24 cellular contexts compared by ENCODE assay signal in genomic region chrY:19356735-19357134, GRCh38.
A peak's percentile ranks its signal among the peaks of the same experiment; 100 is the strongest.
DNase-seq lines count a peak whose midpoint lies in the region; ATAC-seq and TF ChIP-seq lines count a peak whose summit lies in the region.
"Had no signal": no experiment of that assay in that cellular context is flagged by ENCODE, and none has a peak within 500 bp of the region (broad histone marks: within the 10 kb centered on the region; RNA-seq: fewer than 3 reads in every experiment).

No MANE protein-coding gene starts in this region.

- peak; percentile 83 for ATAC-seq in GM21381 (IDR thresholded peaks at IDR 0.05; ENCODE audit: unreplicated experiment)
- ATAC-seq in HG02973 (IDR thresholded peaks at IDR 0.05; ENCODE audit: unreplicated experiment), result peak; percentile 83
- peak; percentile 64 for ATAC-seq in HG03571 (IDR thresholded peaks at IDR 0.05; ENCODE audit: unreplicated experiment)
- ATAC-seq in HG03378 (IDR thresholded peaks at IDR 0.05; ENCODE audit: unreplicated experiment), result no peak
- ATAC-seq: activated T-helper 17 cell treated with anti-CD3 and anti-CD28 coated beads, Interleukin-2, amount 50 U/mL, for 72 hours; GM12878 had no signal

- H4K12ac ChIP-seq in trophoblast cell (ENCODE audit: low read depth, low read length), result no peak overlapping the region

- no peak overlapping the region for H3K27ac Mint-ChIP-seq in CD4-positive, alpha-beta memory T cell
- H3K27ac Mint-ChIP-seq: activated naive CD8-positive, alpha-beta T cell treated with anti-CD3 and anti-CD28 coated beads, Interleukin-2, amount 10 ng/mL, durations not matched to agents 7 days and 5 days; activated T-helper 17 cell treated with anti-CD3 and anti-CD28 coated beads, Interleukin-2, amount 50 U/mL, for 72 hours; endodermal cell; nephron had no signal

- H3K18ac ChIP-seq in trophoblast cell (ENCODE audit: low read length), result no peak overlapping the region

- no peak overlapping the region for H3K4me2 ChIP-seq in trophoblast cell (ENCODE audit: low read length)

- no peaks in the 10 kb centered on the region for H3K9me3 ChIP-seq in trophoblast cell (ENCODE audit: insufficient read depth, low read depth, low read length)
- H3K9me3 ChIP-seq in CD4-positive, alpha-beta memory T cell (ENCODE audit: control insufficient read depth in 1 of 2, low read length in 2 of 2), result no peaks in the 10 kb centered on the region
- H3K9me3 ChIP-seq: left ventricle myocardium inferior, vagina had no signal

- H3K4ac ChIP-seq in trophoblast cell (ENCODE audit: low read depth, low read length), result no peak overlapping the region

- no peaks in the 10 kb centered on the region for H3K4me1 ChIP-seq in trophoblast cell (ENCODE audit: control insufficient read depth in 1 of 2, insufficient read depth in 2 of 2, low read length in 2 of 2)
- no peaks in the 10 kb centered on the region for H3K4me1 ChIP-seq in CD4-positive, alpha-beta memory T cell (ENCODE audit: insufficient read depth, low read length)
- H3K4me1 ChIP-seq: left ventricle myocardium inferior, vagina had no signal

- H3K14ac ChIP-seq in trophoblast cell (ENCODE audit: low read length), result no peak overlapping the region

- no peak overlapping the region for H3K4me3 Mint-ChIP-seq in CD4-positive, alpha-beta memory T cell
- H3K4me3 Mint-ChIP-seq: activated naive CD8-positive, alpha-beta T cell treated with anti-CD3 and anti-CD28 coated beads, Interleukin-2, amount 10 ng/mL, durations not matched to agents 7 days and 5 days; activated T-helper 17 cell treated with anti-CD3 and anti-CD28 coated beads, Interleukin-2, amount 50 U/mL, for 72 hours; endodermal cell; nephron had no signal

- H4K8ac ChIP-seq in trophoblast cell (ENCODE audit: low read depth, low read length), result no peak overlapping the region

- intact Hi-C loops in CD4-positive, alpha-beta memory T cell (cut with micrococcal nuclease), result no loop called here

- H2AK5ac ChIP-seq in trophoblast cell (ENCODE audit: low read length), result no peak overlapping the region

- no peak overlapping the region for H2BK120ac ChIP-seq in trophoblast cell (ENCODE audit: insufficient read depth, low read length, poor library complexity)

- no peak overlapping the region for H3K27ac ChIP-seq in trophoblast cell (ENCODE audit: low read depth, low read length)
- no peak overlapping the region for H3K27ac ChIP-seq in CD4-positive, alpha-beta memory T cell (ENCODE audit: low read depth, low read length)
- H3K27ac ChIP-seq: C4-2B, left ventricle myocardium inferior, vagina had no signal

- H3K27me3 ChIP-seq in trophoblast cell (ENCODE audit: insufficient read depth, low read length), result no peaks in the 10 kb centered on the region
- no peaks in the 10 kb centered on the region for H3K27me3 ChIP-seq in CD4-positive, alpha-beta memory T cell (ENCODE audit: insufficient read depth, low read length)
- H3K27me3 ChIP-seq: vagina had no signal

- no peaks in the 10 kb centered on the region for H3K4me1 Mint-ChIP-seq in CD4-positive, alpha-beta memory T cell
- H3K4me1 Mint-ChIP-seq: activated naive CD8-positive, alpha-beta T cell treated with anti-CD3 and anti-CD28 coated beads, Interleukin-2, amount 10 ng/mL, durations not matched to agents 7 days and 5 days; activated T-helper 17 cell treated with anti-CD3 and anti-CD28 coated beads, Interleukin-2, amount 50 U/mL, for 72 hours; endodermal cell; nephron had no signal

- H3K27me3 Mint-ChIP-seq in CD4-positive, alpha-beta memory T cell, result no peaks in the 10 kb centered on the region
- H3K27me3 Mint-ChIP-seq: activated naive CD8-positive, alpha-beta T cell treated with anti-CD3 and anti-CD28 coated beads, Interleukin-2, amount 10 ng/mL, durations not matched to agents 7 days and 5 days; activated T-helper 17 cell treated with anti-CD3 and anti-CD28 coated beads, Interleukin-2, amount 50 U/mL, for 72 hours had no signal

- H3K9me3 Mint-ChIP-seq in CD4-positive, alpha-beta memory T cell, result no peaks in the 10 kb centered on the region
- H3K9me3 Mint-ChIP-seq: activated naive CD8-positive, alpha-beta T cell treated with anti-CD3 and anti-CD28 coated beads, Interleukin-2, amount 10 ng/mL, durations not matched to agents 7 days and 5 days; activated T-helper 17 cell treated with anti-CD3 and anti-CD28 coated beads, Interleukin-2, amount 50 U/mL, for 72 hours; endodermal cell; nephron had no signal

- peak; percentile 9 for DNase-seq in GM10266 (ENCODE audit: extremely low spot score)
- DNase-seq in trophoblast cell, result no peak
- DNase-seq in CD4-positive, alpha-beta memory T cell, result no peak
- DNase-seq in ureter (ENCODE audit: low spot score), result no peak
- DNase-seq: activated CD4-positive, alpha-beta T cell treated with anti-CD3 and anti-CD28 coated beads for 1 hour; activated naive CD8-positive, alpha-beta T cell treated with anti-CD3 and anti-CD28 coated beads, Interleukin-2, amount 10 ng/mL, durations not matched to agents 7 days and 5 days; DMS 273 treated with DMSO at 0.1 percent for 48 hours; endodermal cell; head of caudate nucleus; left ventricle myocardium inferior; midbrain; NCI-H2081; NCI-H524; posterior cingulate gyrus; SW 1271 had no signal

- no peaks in the 10 kb centered on the region for H3K79me1 ChIP-seq in trophoblast cell (ENCODE audit: low read length)

- TF ChIP-seq CTCF in GM10266 (IDR thresholded peaks at IDR 0.05; ENCODE audit: control insufficient read depth, insufficient read depth, low read depth, missing control alignments), result no peak

- no peak overlapping the region for H3K23ac ChIP-seq in trophoblast cell (ENCODE audit: low read length)

- H3K4me3 ChIP-seq in trophoblast cell (ENCODE audit: low read depth, low read length), result no peak overlapping the region
- no peak overlapping the region for H3K4me3 ChIP-seq in CD4-positive, alpha-beta memory T cell (ENCODE audit: low read length in 2 of 2)
- H3K4me3 ChIP-seq: GM12878, left ventricle myocardium inferior, vagina had no signal

- H2BK12ac ChIP-seq in trophoblast cell (ENCODE audit: low read length), result no peak overlapping the region

- H2AFZ ChIP-seq in trophoblast cell (ENCODE audit: insufficient read depth, low read length, poor library complexity), result no peak overlapping the region

- H3K79me2 ChIP-seq in trophoblast cell (ENCODE audit: control insufficient read depth, insufficient read depth, low read length, poor library complexity), result no peaks in the 10 kb centered on the region

- H3K36me3 ChIP-seq in trophoblast cell (ENCODE audit: control insufficient read depth in 1 of 2, insufficient read depth in 2 of 2, low read length in 2 of 2), result no peaks in the 10 kb centered on the region
- H3K36me3 ChIP-seq in CD4-positive, alpha-beta memory T cell (ENCODE audit: insufficient read depth, low read length), result no peaks in the 10 kb centered on the region
- H3K36me3 ChIP-seq: left ventricle myocardium inferior, vagina had no signal

- POLR2A ChIA-PET in CD4-positive, alpha-beta memory T cell (lab: Charles Lee; ENCODE audit: partially characterized antibody), result no interaction called here

- H2BK5ac ChIP-seq in trophoblast cell (ENCODE audit: low read depth, low read length, poor library complexity), result no peak overlapping the region

- H3K36me3 Mint-ChIP-seq in CD4-positive, alpha-beta memory T cell, result no peaks in the 10 kb centered on the region
- H3K36me3 Mint-ChIP-seq: activated naive CD8-positive, alpha-beta T cell treated with anti-CD3 and anti-CD28 coated beads, Interleukin-2, amount 10 ng/mL, durations not matched to agents 7 days and 5 days had no signal

- H3K9ac ChIP-seq in trophoblast cell (ENCODE audit: low read length), result no peak overlapping the region

- H4K91ac ChIP-seq in trophoblast cell (ENCODE audit: low read depth, low read length), result no peak overlapping the region

- CTCF ChIA-PET in CD4-positive, alpha-beta memory T cell (lab: Charles Lee; ENCODE audit: partially characterized antibody), result no interaction called here
